ENCODE assay signal across 1 cellular context in genomic region chr6:11432091-11432490, GRCh38.
TF ChIP-seq lines count a peak whose summit lies in the region.

No MANE protein-coding gene starts in this region.

TF ChIP-seq in WTC11, 78 proteins besides CTCF, POLR2A, EP300 and RAD21 (continued from another document):
- TF ChIP-seq ZBTB43 (CRISPR knock-in tag; IDR thresholded peaks at IDR 0.05) (no peak), SMAD3 (CRISPR knock-in tag; IDR thresholded peaks at IDR 0.05; ENCODE audit: borderline replicate concordance) (no peak), GABPB1 (CRISPR knock-in tag; IDR thresholded peaks at IDR 0.05) (no peak), MYBL2 (CRISPR knock-in tag; IDR thresholded peaks at IDR 0.05) (no peak), ZNF263 (CRISPR knock-in tag; IDR thresholded peaks at IDR 0.05; ENCODE audit: low read depth) (no peak), FOXP1 (CRISPR knock-in tag; IDR thresholded peaks at IDR 0.05; ENCODE audit: borderline replicate concordance) (no peak), ZNF396 (CRISPR knock-in tag; IDR thresholded peaks at IDR 0.05; ENCODE audit: borderline replicate concordance) (no peak), FOXK1 (CRISPR knock-in tag; IDR thresholded peaks at IDR 0.05) (no peak), MAX (CRISPR knock-in tag; IDR thresholded peaks at IDR 0.05) (no peak), ZBTB21 (CRISPR knock-in tag; IDR thresholded peaks at IDR 0.05; ENCODE audit: borderline replicate concordance) (no peak), OVOL2 (CRISPR knock-in tag; IDR thresholded peaks at IDR 0.05; ENCODE audit: borderline replicate concordance) (no peak), USF2 (CRISPR knock-in tag; IDR thresholded peaks at IDR 0.05) (no peak), NFATC4 (CRISPR knock-in tag; IDR thresholded peaks at IDR 0.05) (no peak)
TF ChIP-seq in WTC11: peak in this region for 0.
